Comparison of ENCODE assay signal across 1 cellular context in the genomic region with DNA sequence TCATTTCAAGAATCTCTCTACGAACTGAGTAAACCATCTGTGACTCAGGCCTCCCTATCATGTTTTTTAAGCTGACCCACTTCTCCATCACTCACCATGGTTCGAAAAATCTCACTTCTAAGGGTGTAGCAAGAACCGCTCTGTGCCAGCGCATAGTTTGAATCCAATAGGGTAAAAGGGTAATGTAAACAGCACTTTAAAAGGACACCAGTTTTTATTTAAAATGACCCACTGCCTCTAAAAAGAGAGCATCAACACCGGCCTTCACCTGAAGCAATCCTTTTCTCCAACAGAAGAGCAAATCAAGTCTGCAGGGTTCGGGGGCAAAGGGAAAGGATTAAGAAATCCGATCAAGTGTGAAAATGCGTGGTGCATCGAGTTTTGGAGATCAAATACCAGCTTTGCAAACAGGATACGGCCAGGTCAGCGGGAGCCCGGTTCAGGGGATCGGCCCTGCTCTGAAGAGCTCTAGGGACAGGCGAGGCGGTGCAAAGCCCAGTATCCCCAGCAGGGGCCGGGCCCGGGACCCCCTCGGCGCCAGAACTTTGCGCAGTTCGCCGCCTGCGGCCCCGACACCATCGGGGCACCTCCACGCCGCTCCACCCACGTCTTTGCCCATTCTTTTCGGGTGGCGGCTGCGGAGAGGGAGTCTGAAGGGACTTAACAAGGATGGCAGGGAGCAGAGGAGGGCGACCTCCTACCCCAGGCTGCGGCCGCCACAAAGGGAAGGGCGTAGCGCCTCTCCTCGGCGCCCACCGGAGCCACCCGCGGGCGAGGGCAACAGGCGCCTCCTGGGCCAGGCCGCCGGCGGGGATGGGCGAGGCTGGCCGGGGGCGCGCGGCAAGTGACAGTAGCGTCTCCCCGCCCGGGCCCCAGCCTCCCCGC.
TF ChIP-seq lines count a peak whose summit lies in the region.

No MANE protein-coding gene starts in this region.

TF ChIP-seq in GM12878, 131 proteins besides CTCF, POLR2A, EP300 and RAD21 (continued from another document):
- TF ChIP-seq CHD2 (IDR thresholded peaks at IDR 0.05; ENCODE audit: borderline replicate concordance, low read depth, low read length): no peak
- TF ChIP-seq SMARCA5 (IDR thresholded peaks at IDR 0.05): 0 out of 2 replicates have a peak, but pooled peaks have one; percentile 16
- 0 out of 2 replicates have a peak, but pooled peaks have one; percentile 23 for TF ChIP-seq STAT1 (conservative IDR thresholded peaks at IDR 0.05)
- 0 out of 2 replicates have a peak, but pooled peaks have one; percentile 17 for TF ChIP-seq YY1 (IDR thresholded peaks at IDR 0.05; ENCODE audit: low read depth, low read length)
- peak; percentile 74; the same call in 1 of the 2 replicates for TF ChIP-seq GATAD2B (conservative IDR thresholded peaks at IDR 0.05; ENCODE audit: low read depth)
- no peak for TF ChIP-seq NRF1 (conservative IDR thresholded peaks at IDR 0.05; ENCODE audit: low read depth, low read length)
- TF ChIP-seq, protein P1, sequence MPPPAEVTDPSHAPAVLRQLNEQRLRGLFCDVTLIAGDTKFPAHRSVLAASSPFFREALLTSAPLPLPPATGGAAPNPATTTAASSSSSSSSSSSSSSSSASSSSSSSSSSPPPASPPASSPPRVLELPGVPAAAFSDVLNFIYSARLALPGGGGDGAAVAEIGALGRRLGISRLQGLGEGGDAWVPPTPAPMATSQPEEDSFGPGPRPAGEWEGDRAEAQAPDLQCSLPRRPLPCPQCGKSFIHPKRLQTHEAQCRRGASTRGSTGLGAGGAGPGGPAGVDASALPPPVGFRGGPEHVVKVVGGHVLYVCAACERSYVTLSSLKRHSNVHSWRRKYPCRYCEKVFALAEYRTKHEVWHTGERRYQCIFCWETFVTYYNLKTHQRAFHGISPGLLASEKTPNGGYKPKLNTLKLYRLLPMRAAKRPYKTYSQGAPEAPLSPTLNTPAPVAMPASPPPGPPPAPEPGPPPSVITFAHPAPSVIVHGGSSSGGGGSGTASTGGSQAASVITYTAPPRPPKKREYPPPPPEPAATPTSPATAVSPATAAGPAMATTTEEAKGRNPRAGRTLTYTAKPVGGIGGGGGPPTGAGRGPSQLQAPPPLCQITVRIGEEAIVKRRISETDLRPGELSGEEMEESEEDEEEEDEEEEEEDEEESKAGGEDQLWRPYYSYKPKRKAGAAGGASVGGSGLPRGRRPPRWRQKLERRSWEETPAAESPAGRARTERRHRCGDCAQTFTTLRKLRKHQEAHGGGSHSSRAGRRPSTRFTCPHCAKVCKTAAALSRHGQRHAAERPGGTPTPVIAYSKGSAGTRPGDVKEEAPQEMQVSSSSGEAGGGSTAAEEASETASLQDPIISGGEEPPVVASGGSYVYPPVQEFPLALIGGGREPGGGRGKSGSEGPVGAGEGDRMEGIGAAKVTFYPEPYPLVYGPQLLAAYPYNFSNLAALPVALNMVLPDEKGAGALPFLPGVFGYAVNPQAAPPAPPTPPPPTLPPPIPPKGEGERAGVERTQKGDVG (CRISPR knock-in tag; IDR thresholded peaks at IDR 0.05): no peak
- TF ChIP-seq, protein P2, sequence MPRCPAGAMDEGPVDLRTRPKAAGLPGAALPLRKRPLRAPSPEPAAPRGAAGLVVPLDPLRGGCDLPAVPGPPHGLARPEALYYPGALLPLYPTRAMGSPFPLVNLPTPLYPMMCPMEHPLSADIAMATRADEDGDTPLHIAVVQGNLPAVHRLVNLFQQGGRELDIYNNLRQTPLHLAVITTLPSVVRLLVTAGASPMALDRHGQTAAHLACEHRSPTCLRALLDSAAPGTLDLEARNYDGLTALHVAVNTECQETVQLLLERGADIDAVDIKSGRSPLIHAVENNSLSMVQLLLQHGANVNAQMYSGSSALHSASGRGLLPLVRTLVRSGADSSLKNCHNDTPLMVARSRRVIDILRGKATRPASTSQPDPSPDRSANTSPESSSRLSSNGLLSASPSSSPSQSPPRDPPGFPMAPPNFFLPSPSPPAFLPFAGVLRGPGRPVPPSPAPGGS (IDR thresholded peaks at IDR 0.05; ENCODE audit: borderline replicate concordance, insufficient read depth, low read depth, low read length, poor library complexity, severe bottlenecking): no peak
- TF ChIP-seq NBN (IDR thresholded peaks at IDR 0.05): no peak
- TF ChIP-seq EZH2 (IDR thresholded peaks at IDR 0.05; ENCODE audit: borderline replicate concordance, control insufficient read depth, low read depth, low read length): no peak
- 0 out of 2 replicates have a peak, but pooled peaks have one; percentile 31 for TF ChIP-seq IKZF1 (conservative IDR thresholded peaks at IDR 0.05)
- peak in 1 of 2 experiments; percentile 51; a peak in 1 of 3 replicates for TF ChIP-seq EGR1 (IDR thresholded peaks at IDR 0.05; ENCODE audit: borderline replicate concordance in 1 of 2, low read depth in 2 of 2, low read length in 2 of 2)
- TF ChIP-seq POU2F2 (IDR thresholded peaks at IDR 0.05; ENCODE audit: borderline replicate concordance, low read depth, low read length): no peak
